ENCODE assay signal across 16 cellular contexts in genomic region chr20:24406761-24407550, GRCh38.
DNase-seq lines count a peak whose midpoint lies in the region; ATAC-seq and TF ChIP-seq lines count a peak whose summit lies in the region.
"Had no signal": no experiment of that assay in that cellular context is flagged by ENCODE, and none has a peak within 500 bp of the region (broad histone marks: within the 10 kb centered on the region; RNA-seq: fewer than 3 reads in every experiment).

No MANE protein-coding gene starts in this region.

- CTCF ChIA-PET in A673 (lab: Charles Lee) = no interaction called here

- no peaks in the 10 kb centered on the region for H3K9me3 ChIP-seq in A673 (ENCODE audit: low read depth, low read length, poor library complexity, severe bottlenecking)
- H3K9me3 ChIP-seq: right lobe of liver, vagina had no signal

- H3K27me3 Mint-ChIP-seq in activated naive CD8-positive, alpha-beta T cell treated with anti-CD3 and anti-CD28 coated beads, Interleukin-2, amount 50 U/mL, for 24 hours = peaks cover 3% of the 10 kb centered on the region
- peaks cover 37% of the 10 kb centered on the region for H3K27me3 Mint-ChIP-seq in nephron (ENCODE audit: low read depth)

- peak; percentile 21 for DNase-seq in NCI-H345 (lab: John Stamatoyannopoulos, UW)
- no peak for DNase-seq in NCI-H345 treated with DMSO at 0.1 percent for 48 hours (lab: John Stamatoyannopoulos, UW; ENCODE audit: unreplicated experiment)
- peak; percentile 45 for DNase-seq in MV-4-11 (lab: John Stamatoyannopoulos, UW)
- no peak for DNase-seq in activated naive CD8-positive, alpha-beta T cell treated with anti-CD3 and anti-CD28 coated beads, Interleukin-2, amount 50 U/mL, for 24 hours
- DNase-seq in A673 (ENCODE audit: low spot score) = no peak
- DNase-seq in HK-2 (ENCODE audit: unreplicated experiment) = no peak
- DNase-seq: aorta; EL; NCI-H2171 treated with DMSO at 0.1 percent for 48 hours; right lobe of liver; stimulated activated CD4-positive, alpha-beta T cell treated with anti-CD3 and anti-CD28 coated beads, Interleukin-4, amount 100 ng/mL, for 1 hour had no signal

- intact Hi-C loops in A673 (cut with micrococcal nuclease; ENCODE audit: unreplicated experiment) = no loop called here

- H3K4me1 Mint-ChIP-seq in activated naive CD8-positive, alpha-beta T cell treated with anti-CD3 and anti-CD28 coated beads, Interleukin-2, amount 50 U/mL, for 24 hours = peaks cover 20% of the 10 kb centered on the region
- H3K4me1 Mint-ChIP-seq in nephron = peaks cover 36% of the 10 kb centered on the region

- no peak overlapping the region for H3K4me3 Mint-ChIP-seq in activated naive CD8-positive, alpha-beta T cell treated with anti-CD3 and anti-CD28 coated beads, Interleukin-2, amount 50 U/mL, for 24 hours
- H3K4me3 Mint-ChIP-seq in nephron = no peak overlapping the region

- no peak overlapping the region for H3K27ac ChIP-seq in A673 (ENCODE audit: low read depth, low read length, poor library complexity, severe bottlenecking)
- H3K27ac ChIP-seq: right lobe of liver, vagina had no signal

- H3K27me3 ChIP-seq in A673 (replicated peaks; ENCODE audit: insufficient read depth, low read depth, low read length, poor library complexity) = no peaks in the 10 kb centered on the region
- H3K27me3 ChIP-seq: right lobe of liver, vagina had no signal

- H3K9me3 Mint-ChIP-seq in activated naive CD8-positive, alpha-beta T cell treated with anti-CD3 and anti-CD28 coated beads, Interleukin-2, amount 50 U/mL, for 24 hours = no peaks in the 10 kb centered on the region
- H3K9me3 Mint-ChIP-seq in nephron = no peaks in the 10 kb centered on the region

- no peaks in the 10 kb centered on the region for H3K36me3 ChIP-seq in A673 (ENCODE audit: insufficient read depth, low read length, poor library complexity, severe bottlenecking)
- H3K36me3 ChIP-seq: right lobe of liver, vagina had no signal

- POLR2A ChIA-PET in A673 (lab: Charles Lee; ENCODE audit: low non-redundant PET) = no interaction called here

- no TSS peak for BruUV-seq in A673 (replicated peaks; lab: Mats Ljungman, UMichigan)

- no peaks in the 10 kb centered on the region for H3K36me3 Mint-ChIP-seq in activated naive CD8-positive, alpha-beta T cell treated with anti-CD3 and anti-CD28 coated beads, Interleukin-2, amount 50 U/mL, for 24 hours (ENCODE audit: low read depth)
- no peaks in the 10 kb centered on the region for H3K36me3 Mint-ChIP-seq in nephron (ENCODE audit: low read depth)

- TF ChIP-seq CTCF in nephron (IDR thresholded peaks at IDR 0.05; ENCODE audit: unreplicated experiment in 3 of 3) = no peak
- TF ChIP-seq CTCF in A673 (conservative IDR thresholded peaks at IDR 0.05; ENCODE audit: low read depth, low read length) = no peak

- peak overlapping the region; percentile 75 for H3K27ac Mint-ChIP-seq in activated naive CD8-positive, alpha-beta T cell treated with anti-CD3 and anti-CD28 coated beads, Interleukin-2, amount 50 U/mL, for 24 hours
- H3K27ac Mint-ChIP-seq in nephron = peak overlapping the region; percentile 6 to 42 (median 13)

- no peak overlapping the region for H3K4me3 ChIP-seq in A673 (ENCODE audit: low read depth, low read length, poor library complexity, severe bottlenecking)
- H3K4me3 ChIP-seq: GM12878, right lobe of liver, vagina had no signal

- no peaks in the 10 kb centered on the region for H3K4me1 ChIP-seq in A673 (ENCODE audit: insufficient read depth, low read length, poor library complexity, severe bottlenecking)
- H3K4me1 ChIP-seq: right lobe of liver, vagina had no signal

- ATAC-seq in activated naive CD8-positive, alpha-beta T cell treated with anti-CD3 and anti-CD28 coated beads, Interleukin-2, amount 50 U/mL, for 24 hours = peak; percentile 72
- no peak for ATAC-seq in GM21526 (IDR thresholded peaks at IDR 0.05; ENCODE audit: low FRiP score, unreplicated experiment)
- ATAC-seq: GM12878, SK-N-SH treated with all-trans-retinoic acid at 6 μM for 48 hours had no signal

Comparison
In these comparisons a context has a peak if more than half of its experiments do, and no peak if none do; other contexts are left out.
1. DNase-seq: peak in NCI-H345 (single experiment) and MV-4-11 (single experiment); none in NCI-H345 treated with DMSO at 0.1 percent for 48 hours (single experiment), activated naive CD8-positive, alpha-beta T cell treated with anti-CD3 and anti-CD28 coated beads, Interleukin-2, amount 50 U/mL, for 24 hours (single experiment), A673 (single experiment) and HK-2 (single experiment).